ENCODE assay signal across 14 cellular contexts in the genomic region with DNA sequence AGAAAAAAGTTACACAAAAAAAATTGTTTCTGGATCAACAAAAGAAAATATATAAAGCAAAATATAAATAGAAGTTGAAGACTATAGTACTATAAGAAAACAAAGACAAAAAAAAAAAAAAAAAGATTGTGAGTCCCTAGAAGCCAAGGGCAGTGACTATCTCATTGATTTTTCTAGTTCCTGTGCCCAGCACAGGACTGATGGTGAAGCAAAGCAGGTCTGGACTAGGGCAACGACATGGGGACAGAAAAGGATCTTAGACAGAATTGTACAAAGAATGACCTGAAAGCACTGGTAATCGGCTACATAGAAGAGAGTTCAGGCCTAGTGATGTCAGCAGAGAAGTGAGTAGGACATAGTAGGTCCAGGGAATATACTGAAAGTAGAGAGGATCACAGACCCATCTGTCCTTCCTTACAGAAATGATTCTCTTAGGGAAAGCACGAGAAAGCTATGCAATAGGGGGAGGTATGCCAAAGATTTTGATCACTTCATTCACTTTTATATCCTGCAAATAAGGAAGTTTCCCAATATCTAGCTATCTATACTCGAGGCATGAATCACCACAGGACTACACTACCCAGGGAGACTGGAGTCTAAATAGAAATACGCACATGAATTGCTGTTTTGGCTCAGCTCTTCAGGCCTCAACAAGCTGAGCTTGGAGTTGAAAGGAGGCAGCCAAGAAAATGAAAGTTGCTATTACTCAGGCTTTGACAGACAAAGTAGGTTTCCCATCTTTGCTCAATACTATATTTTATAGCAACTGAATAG.
A peak's percentile ranks its signal among the peaks of the same experiment; 100 is the strongest.
DNase-seq lines count a peak whose midpoint lies in the region; ATAC-seq, FAIRE-seq and TF ChIP-seq lines count a peak whose summit lies in the region.
"Had no signal": no experiment of that assay in that cellular context is flagged by ENCODE, and none has a peak within 500 bp of the region (broad histone marks: within the 10 kb centered on the region; RNA-seq: fewer than 3 reads in every experiment).

No MANE protein-coding gene starts in this region.

- H2BK15ac ChIP-seq in H1 (ENCODE audit: low read length) = no peak overlapping the region

- no peak overlapping the region for H2BK20ac ChIP-seq in H1 (ENCODE audit: low read length)

- TF ChIP-seq POLR2A in breast epithelium (IDR thresholded peaks at IDR 0.05) (no peak), H1 (IDR thresholded peaks at IDR 0.05; ENCODE audit: control extremely low read depth in 1 of 2, low read depth in 2 of 2, low read length in 2 of 2) (no peak)

- no peak overlapping the region for H3K56ac ChIP-seq in H1 (replicated peaks; ENCODE audit: insufficient read length, low read depth, low read length)

- DNase-seq in MCF 10A (ENCODE audit: unreplicated experiment) = peak; percentile 71
- no peak for DNase-seq in breast epithelium (ENCODE audit: low spot score in 2 of 2)
- no peak for DNase-seq in H1 (ENCODE audit: low read depth in 1 of 2, low spot score in 2 of 2)
- no peak for DNase-seq in lung (ENCODE audit: low spot score)
- DNase-seq in upper lobe of right lung = no peak
- no peak for DNase-seq in chondrocyte (ENCODE audit: low spot score)
- no peak for DNase-seq in NK-92 (lab: John Stamatoyannopoulos, UW; ENCODE audit: unreplicated experiment)
- DNase-seq: activated CD8-positive, alpha-beta memory T cell treated with anti-CD3 and anti-CD28 coated beads, Interleukin-2, amount 50 U/mL, for 4 hours; NCI-H226; stimulated activated CD4-positive, alpha-beta T cell treated with anti-CD3 and anti-CD28 coated beads, Interleukin-4, amount 100 ng/mL, for 1 hour; substantia nigra had no signal

- no peaks in the 10 kb centered on the region for H3K79me2 ChIP-seq in H1 (ENCODE audit: control insufficient read depth in 1 of 2, insufficient read depth in 2 of 2, low read length in 2 of 2)

- no peak overlapping the region for H2AFZ ChIP-seq in H1 (ENCODE audit: low read length)

- no peak overlapping the region for H3K14ac ChIP-seq in H1 (ENCODE audit: insufficient read length)

- H4K8ac ChIP-seq in H1 (ENCODE audit: extremely low read depth, insufficient read depth, low read length) = no peak overlapping the region

- H2BK5ac ChIP-seq in H1 (ENCODE audit: low read depth, low read length) = no peak overlapping the region

- H3K27me3 Mint-ChIP-seq in MCF 10A (ENCODE audit: insufficient read depth, unreplicated experiment) (peaks cover 54% of the 10 kb centered on the region), chondrocyte (ENCODE audit: low read depth) (no peaks in the 10 kb centered on the region)

- no peak overlapping the region for H3K4ac ChIP-seq in H1 (replicated peaks; ENCODE audit: insufficient read length, low read depth, low read length)

- H3K36me3 Mint-ChIP-seq in MCF 10A (ENCODE audit: insufficient read depth, unreplicated experiment) (peaks cover 6% of the 10 kb centered on the region), chondrocyte (ENCODE audit: low read depth) (no peaks in the 10 kb centered on the region)

- H3K4me3 ChIP-seq in breast epithelium (no peak overlapping the region), H1 (ENCODE audit: extremely low read depth in 1 of 4, insufficient read depth in 2 of 4, low read depth in 3 of 4, low read length in 4 of 4) (no peak overlapping the region), lung (no peak overlapping the region), upper lobe of right lung (no peak overlapping the region)

- no peaks in the 10 kb centered on the region for H4K20me1 ChIP-seq in H1 (replicated peaks in 1 of 2; ENCODE audit: control insufficient read depth in 1 of 2, insufficient read depth in 2 of 2, low read length in 2 of 2)

- peak; percentile 63 for ATAC-seq in lung (ENCODE audit: insufficient read depth, low FRiP score)
- ATAC-seq in upper lobe of right lung = peak; percentile 79
- no peak for ATAC-seq in HG02610 (IDR thresholded peaks at IDR 0.05; ENCODE audit: unreplicated experiment)

- H4K91ac ChIP-seq in H1 (replicated peaks; ENCODE audit: insufficient read length, low read length) = no peak overlapping the region

- no peak for TF ChIP-seq RAD21 in H1 (IDR thresholded peaks at IDR 0.05 in 1 of 2, conservative IDR thresholded peaks at IDR 0.05 in 1 of 2; ENCODE audit: low read depth in 2 of 2, low read length in 2 of 2)

- H3K27ac ChIP-seq in breast epithelium (no peak overlapping the region), H1 (ENCODE audit: low read depth, low read length) (no peak overlapping the region), lung (ENCODE audit: low read depth in 1 of 2, low read length in 1 of 2) (peak overlapping the region in 1 of 2 donors; percentile 63), upper lobe of right lung (peak overlapping the region; percentile 71)
- H3K27ac ChIP-seq: 22Rv1, VCaP had no signal

- POLR2A ChIA-PET in MCF 10A (lab: Yijun Ruan, JAX) = no interaction called here
- POLR2A ChIA-PET in H1 (lab: Charles Lee; ENCODE audit: partially characterized antibody) = interaction anchor here (1.7 kb wide), 1 partner anchor 90 kb away, joined by 3 read pairs; no protein-coding TSS in a partner anchor

- no peak overlapping the region for H2BK120ac ChIP-seq in H1 (replicated peaks; ENCODE audit: low read depth, low read length)

- 0 out of 2 replicates have a peak overlapping the region, but pooled peaks have one; percentile 13 for H2BK12ac ChIP-seq in H1 (ENCODE audit: low read depth, low read length)

- no peaks in the 10 kb centered on the region for H3K23me2 ChIP-seq in H1 (ENCODE audit: low read depth, low read length)

- H3K9me3 Mint-ChIP-seq in MCF 10A (ENCODE audit: unreplicated experiment) (no peaks in the 10 kb centered on the region), chondrocyte (ENCODE audit: low read depth) (no peaks in the 10 kb centered on the region)

- no TSS peak for BruUV-seq in MCF 10A (replicated peaks; lab: Mats Ljungman, UMichigan)

- H4K5ac ChIP-seq in H1 (ENCODE audit: insufficient read length, low read depth, low read length) = no peak overlapping the region

- no peak overlapping the region for H3K4me2 ChIP-seq in H1 (ENCODE audit: insufficient read depth in 1 of 2, low read depth in 2 of 2, low read length in 2 of 2)

- H3K9me3 ChIP-seq in breast epithelium (no peaks in the 10 kb centered on the region), H1 (ENCODE audit: insufficient read depth in 2 of 2, low read depth in 1 of 2, low read length in 1 of 2) (no peaks in the 10 kb centered on the region), lung (ENCODE audit: control insufficient read depth in 2 of 2, insufficient read depth in 1 of 2, low read length in 1 of 2) (peaks cover 0 to 1% of the 10 kb centered on the region in 2 donors), upper lobe of right lung (no peaks in the 10 kb centered on the region)

- H2AK5ac ChIP-seq in H1 (ENCODE audit: low read depth, low read length) = no peak overlapping the region

- no peaks in the 10 kb centered on the region for H3K79me1 ChIP-seq in H1 (ENCODE audit: low read depth, low read length)

- no peak for FAIRE-seq in H1 (lab: Jason Lieb, UNC)

- TF ChIP-seq CTCF in MCF 10A (IDR thresholded peaks at IDR 0.05; ENCODE audit: unreplicated experiment) (no peak), breast epithelium (IDR thresholded peaks at IDR 0.05) (no peak), H1 (IDR thresholded peaks at IDR 0.05; ENCODE audit: control extremely low read depth in 1 of 3, insufficient read depth in 1 of 3, low read depth in 1 of 3, low read length in 3 of 3) (no peak), lung (IDR thresholded peaks at IDR 0.05; ENCODE audit: control extremely low read depth, extremely low read depth) (no peak), upper lobe of right lung (IDR thresholded peaks at IDR 0.05) (no peak), chondrocyte (IDR thresholded peaks at IDR 0.05) (no peak)

- TF ChIP-seq EP300 in H1 (IDR thresholded peaks at IDR 0.05; ENCODE audit: borderline replicate concordance in 1 of 2, low read depth in 2 of 2, low read length in 2 of 2) = no peak

- H3K36me3 ChIP-seq in breast epithelium (no peaks in the 10 kb centered on the region), H1 (ENCODE audit: control insufficient read depth in 2 of 4, insufficient read depth in 4 of 4, low read length in 3 of 4) (no peaks in the 10 kb centered on the region), lung (ENCODE audit: control insufficient read depth in 2 of 2, insufficient read depth in 2 of 2, low read length in 2 of 2) (no peaks in the 10 kb centered on the region), upper lobe of right lung (no peaks in the 10 kb centered on the region)

- CTCF ChIA-PET in MCF 10A (lab: Yijun Ruan, JAX) (interaction anchor here (0.5 to 1.0 kb wide), 3 partner anchors 24 to 735 kb away, joined by 3 to 5 read pairs (median 4); no protein-coding TSS in a partner anchor), H1 (lab: Charles Lee; ENCODE audit: partially characterized antibody) (no interaction called here)

- peaks cover 0 to 42% of the 10 kb centered on the region in 2 donors for H3K27me3 ChIP-seq in breast epithelium
- H3K27me3 ChIP-seq in H1 (replicated peaks in 1 of 4; ENCODE audit: control insufficient read depth in 3 of 4, extremely low read depth in 1 of 4, insufficient read depth in 3 of 4, low read length in 3 of 4) = no peaks in the 10 kb centered on the region
- H3K27me3 ChIP-seq in lung (ENCODE audit: control insufficient read depth, insufficient read depth) = no peaks in the 10 kb centered on the region
- H3K27me3 ChIP-seq in upper lobe of right lung = no peaks in the 10 kb centered on the region

- no peak overlapping the region for H3K9ac ChIP-seq in H1 (replicated peaks in 1 of 4; ENCODE audit: extremely low read depth in 1 of 4, low read depth in 3 of 4, low read length in 3 of 4)

- H3K4me1 ChIP-seq in breast epithelium (no peaks in the 10 kb centered on the region), H1 (replicated peaks in 1 of 4; ENCODE audit: control insufficient read depth in 3 of 4, insufficient read depth in 4 of 4, low read length in 3 of 4) (peaks cover 0 to 19% (median 7%) of the 10 kb centered on the region in 4 experiments; a peak in 5 of 7 replicates), lung (ENCODE audit: control insufficient read depth in 2 of 2, insufficient read depth in 2 of 2, low read length in 2 of 2) (peaks cover 0 to 1% of the 10 kb centered on the region in 2 donors), upper lobe of right lung (no peaks in the 10 kb centered on the region)

- H3K27ac Mint-ChIP-seq in MCF 10A (ENCODE audit: low read depth, unreplicated experiment) (peak overlapping the region; percentile 8), chondrocyte (ENCODE audit: unreplicated experiment) (no peak overlapping the region)

- peaks cover 12% of the 10 kb centered on the region for H3K4me1 Mint-ChIP-seq in MCF 10A (ENCODE audit: insufficient read depth, unreplicated experiment)
- peaks cover 23% of the 10 kb centered on the region for H3K4me1 Mint-ChIP-seq in chondrocyte (ENCODE audit: low read depth)

- H3K23ac ChIP-seq in H1 (ENCODE audit: insufficient read length) = no peak overlapping the region

- 85% methylated on average over 5 of the region's 5 CpGs; no CpG with 5 or more reads in 1 of the 2 experiments for WGBS in H1 (ENCODE audit: extremely low coverage in 1 of 2, insufficient coverage in 1 of 2, insufficient read length in 1 of 2, insufficient replicate concordance in 2 of 2, low coverage in 1 of 2, low lambda C conversion rate in 2 of 2, missing lambda C conversion rate in 1 of 2), 2 experiments
- 28 to 49% methylated on average over 5 of the region's 5 CpGs for WGBS in lung, 2 donors

- intact Hi-C loops in MCF 10A (cut with micrococcal nuclease) (no loop called here), breast epithelium (cut with DNase I; ENCODE audit: low total_unique reads) (no loop called here), upper lobe of right lung (cut with DNase I) (no loop called here)

- H3K18ac ChIP-seq in H1 (ENCODE audit: extremely low read depth, low read length) = no peak overlapping the region

- H3K4me3 Mint-ChIP-seq in MCF 10A (ENCODE audit: unreplicated experiment) (peak overlapping the region; percentile 12), chondrocyte (ENCODE audit: unreplicated experiment) (no peak overlapping the region)
